In the genomic region with DNA sequence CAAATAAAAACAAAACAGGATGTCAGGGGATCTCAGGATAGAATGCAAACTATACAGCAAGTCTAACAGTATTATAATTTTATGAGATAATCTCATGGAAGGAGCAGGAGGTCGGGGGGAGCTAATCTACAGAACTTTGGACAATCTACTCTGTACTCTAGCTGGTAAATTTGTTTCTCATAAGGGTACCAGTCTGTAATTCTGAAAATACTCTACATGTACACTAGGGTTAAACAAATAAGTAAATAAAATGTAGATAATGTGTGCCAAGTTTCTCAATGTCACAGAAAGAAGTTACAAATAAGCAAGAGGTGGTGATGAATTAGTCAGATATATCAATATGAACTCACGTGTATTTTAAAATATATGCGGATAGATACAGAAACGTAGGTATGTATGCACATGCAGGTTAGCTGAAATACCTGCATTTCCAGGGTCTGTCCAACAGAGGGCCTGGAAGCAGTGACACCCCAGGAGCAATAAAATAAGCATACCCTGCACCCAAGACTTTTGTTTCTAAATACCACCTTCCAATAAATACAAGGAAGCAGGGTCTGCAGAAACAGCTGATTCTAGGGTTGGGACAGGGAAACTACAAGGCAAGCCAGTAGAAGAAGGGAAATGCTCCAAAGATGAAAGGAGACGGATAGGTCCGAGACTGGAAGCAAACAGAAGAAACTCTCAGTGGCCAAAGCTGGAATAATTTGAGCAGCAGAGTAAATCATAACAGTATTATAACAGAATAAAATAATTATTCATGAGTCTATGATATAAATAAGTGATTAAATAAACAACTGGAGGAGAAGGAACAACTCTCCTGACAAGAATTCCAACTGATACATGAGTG, we compare ENCODE assay signal across 7 cellular contexts. TPM values are rescaled to one million over a fixed set of nuclear protein-coding genes. Genes with fewer than 3 reads are reported as not detected.
DNase-seq lines count a peak whose midpoint lies in the region; ATAC-seq, FAIRE-seq and TF ChIP-seq lines count a peak whose summit lies in the region.

No MANE protein-coding gene starts in this region.

- no peak overlapping the region for H4K91ac ChIP-seq in H9 (ENCODE audit: insufficient read length, low read depth, low read length)

- H3K79me1 ChIP-seq in H9 (ENCODE audit: insufficient read depth, low read depth, low read length, poor library complexity, severe bottlenecking), result peaks cover 4% of the 10 kb centered on the region

- WGBS in H9 (ENCODE audit: extremely low coverage, insufficient read length, low lambda C conversion rate), result no CpG with 5 or more reads among the region's 6 CpGs

- H3K27me3 Mint-ChIP-seq in H9 (ENCODE audit: low read depth), result no peaks in the 10 kb centered on the region

- peaks cover 21 to 27% of the 10 kb centered on the region in 2 experiments for H3K4me1 Mint-ChIP-seq in H9

- H2BK5ac ChIP-seq in H9 (ENCODE audit: insufficient read length, low read length), result no peak overlapping the region

- TF ChIP-seq CTCF in GM12872 (IDR thresholded peaks at IDR 0.05; ENCODE audit: insufficient read depth, low read depth, low read length) (peak; percentile 81), H9 (conservative IDR thresholded peaks at IDR 0.05) (peak; percentile 79)

- no peak overlapping the region for H3K56ac ChIP-seq in H9 (ENCODE audit: insufficient read length, low read depth, low read length)

- H2BK15ac ChIP-seq in H9 (ENCODE audit: low read depth, low read length), result no peak overlapping the region

- H3K4me2 ChIP-seq in H9 (ENCODE audit: insufficient read depth, insufficient read length, low read length), result no peak overlapping the region

- no peak overlapping the region for H3K4ac ChIP-seq in H9 (ENCODE audit: low read depth, low read length)

- peak overlapping the region in 1 of 3 experiments; percentile 53; a peak in 1 of 7 replicates for H3K27ac Mint-ChIP-seq in H9

- no peak overlapping the region for H4K8ac ChIP-seq in H9 (replicated peaks; ENCODE audit: insufficient read length, low read depth, low read length)

- H3K36me3 Mint-ChIP-seq in H9 (ENCODE audit: insufficient read depth in 1 of 3, low read depth in 3 of 3), result peaks cover 0 to 4% (median 0%) of the 10 kb centered on the region in 3 experiments; a peak in 1 of 7 replicates

- DNase-seq in H9, result no peak
- peak; percentile 79 for DNase-seq in NCI-H526 treated with DMSO at 0.1 percent for 48 hours (lab: John Stamatoyannopoulos, UW)
- peak; percentile 19 for DNase-seq in activated gamma-delta T cell treated with anti-CD3 and anti-CD28 coated beads, Interleukin-2, amount 50 U/mL, for 16 hours (ENCODE audit: low read depth)
- peak; percentile 35 for DNase-seq in left cardiac atrium
- DNase-seq in stimulated activated CD4-positive, alpha-beta T cell treated with anti-CD3 and anti-CD28 coated beads, Interleukin-12 subunit alpha, Interleukin-12 subunit beta, amount 100 ng/mL, for 4 hours, result peak; percentile 30
- no peak for DNase-seq in frontal cortex (ENCODE audit: low spot score in 2 of 2)

- H3K14ac ChIP-seq in H9 (ENCODE audit: insufficient read depth, low read length), result no peak overlapping the region

- FAIRE-seq in frontal cortex (lab: Jason Lieb, UNC), result no peak

- intact Hi-C loops in left cardiac atrium (cut with DNase I), result no loop called here

- peaks cover under 1% of the 10 kb centered on the region; the same call in 1 of the 2 replicates for H3K4me1 ChIP-seq in H9 (ENCODE audit: insufficient read depth, low read length)

- no peak overlapping the region for H2AFZ ChIP-seq in H9 (ENCODE audit: low read length)

- no peaks in the 10 kb centered on the region for H3K23me2 ChIP-seq in H9 (ENCODE audit: insufficient read length, low read depth, low read length, poor library complexity, severe bottlenecking)

- no peaks in the 10 kb centered on the region for H4K20me1 ChIP-seq in H9 (ENCODE audit: control insufficient read depth, insufficient read depth, insufficient read length)

- no peak overlapping the region for H3K4me3 Mint-ChIP-seq in H9

- no peak overlapping the region for H2BK20ac ChIP-seq in H9 (ENCODE audit: low read depth, low read length, poor library complexity, severe bottlenecking)

- H3K18ac ChIP-seq in H9 (ENCODE audit: insufficient read length, low read depth, low read length), result no peak overlapping the region

- H3K9ac ChIP-seq in H9 (ENCODE audit: extremely low read depth, insufficient read length, low read length), result no peak overlapping the region

- H3K9me3 Mint-ChIP-seq in H9, result no peaks in the 10 kb centered on the region

- no peak overlapping the region for H3K27ac ChIP-seq in H9 (ENCODE audit: insufficient read length, low read depth, low read length)

- H3K27me3 ChIP-seq in H9 (ENCODE audit: insufficient read depth, low read length), result no peaks in the 10 kb centered on the region

- no peak overlapping the region for H2AK5ac ChIP-seq in H9 (ENCODE audit: insufficient read length, low read length)

- H4K5ac ChIP-seq in H9 (ENCODE audit: insufficient read length, low read depth, low read length), result no peak overlapping the region

- H3K79me2 ChIP-seq in H9 (ENCODE audit: insufficient read depth, low read length), result peaks cover 37% of the 10 kb centered on the region; the same call in 1 of the 2 replicates

- H3T11ph ChIP-seq in H9 (ENCODE audit: low read length), result no peak overlapping the region

- no peak overlapping the region for H2BK12ac ChIP-seq in H9 (ENCODE audit: insufficient read length, low read depth, low read length)

- no peak overlapping the region for H3K23ac ChIP-seq in H9 (ENCODE audit: insufficient read length, low read depth, low read length)

- H2BK120ac ChIP-seq in H9 (ENCODE audit: low read depth, low read length, poor library complexity, severe bottlenecking), result no peak overlapping the region

- no peaks in the 10 kb centered on the region for H3K9me3 ChIP-seq in H9 (ENCODE audit: control insufficient read depth, low read depth, low read length)

- peak; percentile 60 to 61 for ATAC-seq in left cardiac atrium

RNA-seq across cellular contexts. Expression of gene EZH2, which starts 27.8 kb away (rescaled TPM):
- total RNA-seq in H9 (2021) (39.4 and 41.3 TPM in 2 replicates), left cardiac atrium (1 to 10 TPM; 1.9 to 2.3 TPM), frontal cortex (38.7 TPM)

Comparison
In these comparisons a context has a peak if more than half of its experiments do, and no peak if none do; other contexts are left out.
1. DNase-seq: peak in NCI-H526 treated with DMSO at 0.1 percent for 48 hours (single experiment), activated gamma-delta T cell treated with anti-CD3 and anti-CD28 coated beads, Interleukin-2, amount 50 U/mL, for 16 hours (single experiment), left cardiac atrium (single experiment) and stimulated activated CD4-positive, alpha-beta T cell treated with anti-CD3 and anti-CD28 coated beads, Interleukin-12 subunit alpha, Interleukin-12 subunit beta, amount 100 ng/mL, for 4 hours (single experiment); none in H9 (single experiment) and frontal cortex (0 of 2).
2. RNA of gene EZH2, which starts 27.8 kb away (total RNA-seq): 39.4 to 41.3 TPM in H9 and 38.7 TPM in frontal cortex (single experiment); 1.9 to 2.3 TPM in left cardiac atrium; every median in the first group is over 10 times any median in the second.